In genomic region chr14:73358187-73358586, GRCh38 we compare ENCODE assay signal across 22 cellular contexts.
DNase-seq lines count a peak whose midpoint lies in the region; ATAC-seq, FAIRE-seq and TF ChIP-seq lines count a peak whose summit lies in the region.
"Had no signal": no experiment of that assay in that cellular context is flagged by ENCODE, and none has a peak within 500 bp of the region (broad histone marks: within the 10 kb centered on the region; RNA-seq: fewer than 3 reads in every experiment).

No MANE protein-coding gene starts in this region.

- no peak overlapping the region for H3K4me3 ChIP-seq in GM23338
- H3K4me3 ChIP-seq in bronchial epithelial cell (ENCODE audit: low read depth, low read length), result no peak overlapping the region
- no peak overlapping the region for H3K4me3 ChIP-seq in PC-3 (ENCODE audit: low read length)
- H3K4me3 ChIP-seq: BLaER1 treated with 17β-estradiol and CSF1 and Interleukin-3, amounts not matched to agents 10 nM and 100 nM; K562; SK-N-MC had no signal

- CTCF ChIA-PET in PC-3 (lab: Charles Lee), result no interaction called here
- CTCF ChIA-PET in activated naive CD4-positive, alpha-beta T cell treated with anti-CD3 and anti-CD28 coated beads for 36 hours (lab: Charles Lee), result no interaction called here

- H3K36me3 ChIP-seq in GM23338 (ENCODE audit: insufficient read depth) (no peaks in the 10 kb centered on the region), bronchial epithelial cell (ENCODE audit: control insufficient read depth, insufficient read depth, low read length) (peaks cover 1% of the 10 kb centered on the region), PC-3 (ENCODE audit: low read depth, low read length) (no peaks in the 10 kb centered on the region)

- no peak overlapping the region for H3K9ac ChIP-seq in PC-3 (ENCODE audit: low read length)
- H3K9ac ChIP-seq: BLaER1 treated with 17β-estradiol and CSF1 and Interleukin-3, amounts not matched to agents 10 nM and 100 nM had no signal

- H3K4me1 ChIP-seq in GM23338 (ENCODE audit: insufficient read depth) (peaks cover 18% of the 10 kb centered on the region), PC-3 (ENCODE audit: insufficient read depth, low read length) (no peaks in the 10 kb centered on the region)
- H3K4me1 ChIP-seq: BLaER1 treated with 17β-estradiol and CSF1 and Interleukin-3, amounts not matched to agents 10 nM and 100 nM had no signal

- H3K9me3 ChIP-seq in PC-3 (ENCODE audit: low read length), result no peaks in the 10 kb centered on the region
- H3K9me3 ChIP-seq: BLaER1 treated with 17β-estradiol and CSF1 and Interleukin-3, amounts not matched to agents 10 nM and 100 nM had no signal

- no peaks in the 10 kb centered on the region for H3F3A ChIP-seq in GM23338 (replicated peaks; ENCODE audit: low read depth)
- H3F3A ChIP-seq in PC-3 (ENCODE audit: low read length, unreplicated experiment), result no peaks in the 10 kb centered on the region

- no peak overlapping the region for H2AFZ ChIP-seq in GM23338
- H2AFZ ChIP-seq in PC-3 (ENCODE audit: low read length), result no peak overlapping the region

- H3K27me3 ChIP-seq in GM23338 (ENCODE audit: insufficient read depth) (no peaks in the 10 kb centered on the region), bronchial epithelial cell (ENCODE audit: control insufficient read depth, insufficient read depth, low read length) (no peaks in the 10 kb centered on the region), PC-3 (ENCODE audit: low read length) (no peaks in the 10 kb centered on the region)
- H3K27me3 ChIP-seq: BLaER1 treated with 17β-estradiol and CSF1 and Interleukin-3, amounts not matched to agents 10 nM and 100 nM had no signal

- H3K27ac ChIP-seq in GM23338 (ENCODE audit: low read depth) (no peak overlapping the region), PC-3 (ENCODE audit: low read length) (no peak overlapping the region)
- H3K27ac ChIP-seq: BLaER1 treated with 17β-estradiol and CSF1 and Interleukin-3, amounts not matched to agents 10 nM and 100 nM; SK-N-MC had no signal

- H3K4me3 Mint-ChIP-seq in GM23338, result no peak overlapping the region
- no peak overlapping the region for H3K4me3 Mint-ChIP-seq in nephron progenitor cell
- H3K4me3 Mint-ChIP-seq in activated naive CD4-positive, alpha-beta T cell treated with anti-CD3 and anti-CD28 coated beads for 36 hours, result no peak overlapping the region
- H3K4me3 Mint-ChIP-seq: HFFc6 had no signal

- peaks cover 14% of the 10 kb centered on the region; the same call in 1 of the 2 replicates for H4K20me1 ChIP-seq in GM23338 (replicated peaks; ENCODE audit: insufficient read depth)
- no peaks in the 10 kb centered on the region for H4K20me1 ChIP-seq in PC-3 (ENCODE audit: low read length)

- H3K4me2 ChIP-seq in GM23338, result 0 out of 2 replicates have a peak overlapping the region, but pooled peaks have one; percentile 42
- no peak overlapping the region for H3K4me2 ChIP-seq in PC-3 (ENCODE audit: low read length)
- H3K4me2 ChIP-seq: BLaER1 treated with 17β-estradiol and CSF1 and Interleukin-3, amounts not matched to agents 10 nM and 100 nM had no signal

- intact Hi-C loops in PC-3 (cut with micrococcal nuclease), result no loop called here
- intact Hi-C loops in activated naive CD4-positive, alpha-beta T cell treated with anti-CD3 and anti-CD28 coated beads for 36 hours (cut with micrococcal nuclease), result no loop called here

- no peaks in the 10 kb centered on the region for H3K9me3 Mint-ChIP-seq in GM23338
- H3K9me3 Mint-ChIP-seq in nephron progenitor cell, result no peaks in the 10 kb centered on the region
- no peaks in the 10 kb centered on the region for H3K9me3 Mint-ChIP-seq in activated naive CD4-positive, alpha-beta T cell treated with anti-CD3 and anti-CD28 coated beads for 36 hours
- H3K9me3 Mint-ChIP-seq: HFFc6 had no signal

- H3K36me3 Mint-ChIP-seq in GM23338 (ENCODE audit: low read depth), result no peaks in the 10 kb centered on the region; the same call in 2 of the 3 replicates
- H3K36me3 Mint-ChIP-seq in nephron progenitor cell (ENCODE audit: low read depth), result peaks cover 27% of the 10 kb centered on the region
- H3K36me3 Mint-ChIP-seq in activated naive CD4-positive, alpha-beta T cell treated with anti-CD3 and anti-CD28 coated beads for 36 hours (ENCODE audit: low read depth), result peaks cover 6% of the 10 kb centered on the region

- no peaks in the 10 kb centered on the region for H3K9me2 ChIP-seq in GM23338 (ENCODE audit: insufficient read depth)
- H3K9me2 ChIP-seq in PC-3 (replicated peaks; ENCODE audit: low read length), result no peaks in the 10 kb centered on the region

- H3K4me1 Mint-ChIP-seq in GM23338 (peaks cover 12% of the 10 kb centered on the region), nephron progenitor cell (no peaks in the 10 kb centered on the region)
- no peaks in the 10 kb centered on the region for H3K4me1 Mint-ChIP-seq in activated naive CD4-positive, alpha-beta T cell treated with anti-CD3 and anti-CD28 coated beads for 36 hours (ENCODE audit: low read depth)

- POLR2A ChIA-PET in PC-3 (lab: Charles Lee; ENCODE audit: unreplicated experiment), result no interaction called here

- H3K27ac Mint-ChIP-seq in GM23338, result no peak overlapping the region
- peak overlapping the region; percentile 63 for H3K27ac Mint-ChIP-seq in nephron progenitor cell
- H3K27ac Mint-ChIP-seq in activated naive CD4-positive, alpha-beta T cell treated with anti-CD3 and anti-CD28 coated beads for 36 hours, result no peak overlapping the region
- H3K27ac Mint-ChIP-seq: HFFc6 had no signal

- peaks cover 2% of the 10 kb centered on the region for H3K27me3 Mint-ChIP-seq in GM23338 (ENCODE audit: insufficient read depth, low read depth, poor library complexity)
- H3K27me3 Mint-ChIP-seq in nephron progenitor cell (ENCODE audit: low read depth, poor library complexity), result peaks cover 3% of the 10 kb centered on the region
- no peaks in the 10 kb centered on the region for H3K27me3 Mint-ChIP-seq in activated naive CD4-positive, alpha-beta T cell treated with anti-CD3 and anti-CD28 coated beads for 36 hours (ENCODE audit: low read depth)

- TF ChIP-seq CTCF in GM23338 (conservative IDR thresholded peaks at IDR 0.05; ENCODE audit: low read depth in 2 of 2) (no peak), bronchial epithelial cell (IDR thresholded peaks at IDR 0.05; ENCODE audit: insufficient read depth, low read length, severe bottlenecking) (no peak), nephron progenitor cell (IDR thresholded peaks at IDR 0.05) (no peak), PC-3 (conservative IDR thresholded peaks at IDR 0.05; ENCODE audit: low read depth, low read length) (no peak)

- H3K79me2 ChIP-seq in GM23338 (replicated peaks; ENCODE audit: insufficient read depth), result no peaks in the 10 kb centered on the region; the same call in 1 of the 2 replicates
- H3K79me2 ChIP-seq in PC-3 (ENCODE audit: low read length), result no peaks in the 10 kb centered on the region

- FAIRE-seq in bronchial epithelial cell (lab: Jason Lieb, UNC), result peak; percentile 23
- FAIRE-seq: D721Med, H54, K562 had no signal

- ATAC-seq in GM23338 (peak; percentile 97), PC-3 (no peak)
- no peak for ATAC-seq in activated CD4-positive, CD25-positive, alpha-beta regulatory T cell treated with anti-CD3 and anti-CD28 coated beads, Interleukin-2, amount 50 U/mL, for 24 hours
- ATAC-seq: K562 had no signal

- no TSS peak for BruUV-seq in PC-3 (replicated peaks; lab: Mats Ljungman, UMichigan)

- DNase-seq in GM23338 (ENCODE audit: low spot score), result peak; percentile 44
- no peak for DNase-seq in bronchial epithelial cell (ENCODE audit: low read depth)
- DNase-seq in iPS-NIHi7 (ENCODE audit: extremely low spot score), result peak; percentile 22
- DNase-seq in nephron progenitor cell, result no peak
- no peak for DNase-seq in medulla oblongata (ENCODE audit: extremely low spot score)
- no peak for DNase-seq in PC-3
- no peak for DNase-seq in activated naive CD4-positive, alpha-beta T cell treated with anti-CD3 and anti-CD28 coated beads for 36 hours
- DNase-seq: HFFc6, MV-4-11, NCI-H1417, NCI-H187, NCI-H2227 treated with DMSO at 0.1 percent for 48 hours, NCI-H510A treated with DMSO at 0.1 percent for 48 hours, NCI-H774, OCI-M1, SHP77 had no signal

TF ChIP-seq in GM23338, 12 proteins besides CTCF, POLR2A, EP300 and RAD21 (continues in another document):
- no peak for TF ChIP-seq EZH2 (IDR thresholded peaks at IDR 0.05; ENCODE audit: low read depth, unreplicated experiment)
- TF ChIP-seq REST (IDR thresholded peaks at IDR 0.05; ENCODE audit: unreplicated experiment), result no peak

Comparison
In these comparisons a context has a peak if more than half of its experiments do, and no peak if none do; other contexts are left out.
1. DNase-seq: peak in GM23338 (single experiment) and iPS-NIHi7 (single experiment); none in bronchial epithelial cell (single experiment), nephron progenitor cell (single experiment), medulla oblongata (single experiment), PC-3 (single experiment) and activated naive CD4-positive, alpha-beta T cell treated with anti-CD3 and anti-CD28 coated beads for 36 hours (single experiment).